Comparison of ENCODE assay signal across 16 cellular contexts in genomic region chr1:205232945-205233397, GRCh38. TPM values are rescaled to one million over a fixed set of nuclear protein-coding genes. Genes with fewer than 3 reads are reported as not detected.
A peak's percentile ranks its signal among the peaks of the same experiment; 100 is the strongest.
DNase-seq lines count a peak whose midpoint lies in the region; ATAC-seq and TF ChIP-seq lines count a peak whose summit lies in the region.
"Had no signal": no experiment of that assay in that cellular context is flagged by ENCODE, and none has a peak within 500 bp of the region (broad histone marks: within the 10 kb centered on the region; RNA-seq: fewer than 3 reads in every experiment).

No MANE protein-coding gene starts in this region.

- intact Hi-C loops in activated T-helper 2 cell treated with anti-CD3 and anti-CD28 coated beads, Interferon-gamma antibody, Interleukin-2, Interleukin-4, amounts not matched to agents 10 μg/mL and 5 μg/mL and 100 μg/mL, durations not matched to agents 14 hours and 24 hours and 36 hours (cut with micrococcal nuclease): no loop called here

- H3K9me3 Mint-ChIP-seq in activated T-helper 2 cell treated with anti-CD3 and anti-CD28 coated beads, Interferon-gamma antibody, Interleukin-2, Interleukin-4, amounts not matched to agents 10 μg/mL and 5 μg/mL and 100 μg/mL, durations not matched to agents 14 hours and 24 hours and 36 hours: no peaks in the 10 kb centered on the region
- H3K9me3 Mint-ChIP-seq in osteocyte (ENCODE audit: unreplicated experiment): no peaks in the 10 kb centered on the region

- H3K4me3 ChIP-seq in H7 (ENCODE audit: insufficient read depth, low read depth, low read length): no peak overlapping the region
- H3K4me3 ChIP-seq: HAP-1 had no signal

- peaks cover 57% of the 10 kb centered on the region for H3K4me1 Mint-ChIP-seq in activated T-helper 2 cell treated with anti-CD3 and anti-CD28 coated beads, Interferon-gamma antibody, Interleukin-2, Interleukin-4, amounts not matched to agents 10 μg/mL and 5 μg/mL and 100 μg/mL, durations not matched to agents 14 hours and 24 hours and 36 hours (ENCODE audit: low read depth)
- peaks cover 18% of the 10 kb centered on the region for H3K4me1 Mint-ChIP-seq in osteocyte (ENCODE audit: unreplicated experiment)

- H3K27ac Mint-ChIP-seq in activated T-helper 2 cell treated with anti-CD3 and anti-CD28 coated beads, Interferon-gamma antibody, Interleukin-2, Interleukin-4, amounts not matched to agents 10 μg/mL and 5 μg/mL and 100 μg/mL, durations not matched to agents 14 hours and 24 hours and 36 hours: peak overlapping the region; percentile 68
- H3K27ac Mint-ChIP-seq in osteocyte (ENCODE audit: unreplicated experiment): no peak overlapping the region
- H3K27ac Mint-ChIP-seq: CD14-positive monocyte had no signal

- H3K36me3 ChIP-seq in H7 (replicated peaks; ENCODE audit: control insufficient read depth, insufficient read depth, low read length): no peaks in the 10 kb centered on the region; the same call in 1 of the 2 replicates
- H3K36me3 ChIP-seq: HAP-1 had no signal

- no peak overlapping the region for H3K4me3 Mint-ChIP-seq in activated T-helper 2 cell treated with anti-CD3 and anti-CD28 coated beads, Interferon-gamma antibody, Interleukin-2, Interleukin-4, amounts not matched to agents 10 μg/mL and 5 μg/mL and 100 μg/mL, durations not matched to agents 14 hours and 24 hours and 36 hours (ENCODE audit: low read depth)
- no peak overlapping the region for H3K4me3 Mint-ChIP-seq in osteocyte (ENCODE audit: unreplicated experiment)
- H3K4me3 Mint-ChIP-seq: CD14-positive monocyte had no signal

- DNase-seq in activated CD8-positive, alpha-beta memory T cell treated with anti-CD3 and anti-CD28 coated beads for 24 hours: peak; percentile 49
- no peak for DNase-seq in activated CD8-positive, alpha-beta memory T cell treated with anti-CD3 and anti-CD28 coated beads, Interleukin-2, amount 50 U/mL, for 4 hours
- DNase-seq in H7: peak; percentile 23
- DNase-seq in activated T-helper 2 cell treated with anti-CD3 and anti-CD28 coated beads, Interferon-gamma antibody, Interleukin-2, Interleukin-4, amounts not matched to agents 10 μg/mL and 5 μg/mL and 100 μg/mL, durations not matched to agents 14 hours and 24 hours and 36 hours (ENCODE audit: low spot score): no peak
- DNase-seq in osteocyte (ENCODE audit: extremely low spot score, unreplicated experiment): peak; percentile 30
- no peak for DNase-seq in NCI-H1048 (lab: John Stamatoyannopoulos, UW)
- DNase-seq in occipital lobe (lab: John Stamatoyannopoulos, UW): no peak
- DNase-seq: Caco-2, IMR-90, NCI-H1436 treated with DMSO at 0.1 percent for 48 hours, NCI-H226, NCI-H69, PC-3 had no signal

- TF ChIP-seq CTCF in osteocyte (IDR thresholded peaks at IDR 0.05): no peak

- no peaks in the 10 kb centered on the region for H3K36me3 Mint-ChIP-seq in activated T-helper 2 cell treated with anti-CD3 and anti-CD28 coated beads, Interferon-gamma antibody, Interleukin-2, Interleukin-4, amounts not matched to agents 10 μg/mL and 5 μg/mL and 100 μg/mL, durations not matched to agents 14 hours and 24 hours and 36 hours (ENCODE audit: low read depth)
- H3K36me3 Mint-ChIP-seq in osteocyte (ENCODE audit: unreplicated experiment): no peaks in the 10 kb centered on the region

- H3K27me3 Mint-ChIP-seq in activated T-helper 2 cell treated with anti-CD3 and anti-CD28 coated beads, Interferon-gamma antibody, Interleukin-2, Interleukin-4, amounts not matched to agents 10 μg/mL and 5 μg/mL and 100 μg/mL, durations not matched to agents 14 hours and 24 hours and 36 hours (ENCODE audit: low read depth): no peaks in the 10 kb centered on the region
- no peaks in the 10 kb centered on the region for H3K27me3 Mint-ChIP-seq in osteocyte (ENCODE audit: unreplicated experiment)

- ATAC-seq in GM18909 (IDR thresholded peaks at IDR 0.05; ENCODE audit: poor library complexity, unreplicated experiment): no peak
- ATAC-seq: PC-3 had no signal

- peaks cover 8% of the 10 kb centered on the region for H3K27me3 ChIP-seq in H7 (ENCODE audit: control insufficient read depth, insufficient read depth, low read length)

RNA-seq across cellular contexts. Expression of gene TMCC2, which starts 5.2 kb away (rescaled TPM):
- total RNA-seq in H7 (2014; rRNA removed; shearing (Covaris generic)): 13.6 and 19.3 TPM in 2 replicates
- 13.4 and 14.0 TPM in 2 replicates for total RNA-seq in activated T-helper 2 cell treated with anti-CD3 and anti-CD28 coated beads, Interferon-gamma antibody, Interleukin-2, Interleukin-4, amounts not matched to agents 10 μg/mL and 5 μg/mL and 100 μg/mL, durations not matched to agents 14 hours and 24 hours and 36 hours
- 3.4 and 4.7 TPM in 2 replicates for total RNA-seq in osteocyte
- 45.9 TPM for total RNA-seq in occipital lobe

RNA-seq across cellular contexts. Expression of gene DSTYK, which starts 21.5 kb away (rescaled TPM):
- 10.9 and 13.9 TPM in 2 replicates for total RNA-seq in H7 (2014; rRNA removed; shearing (Covaris generic))
- 27.3 and 28.6 TPM in 2 replicates for total RNA-seq in activated T-helper 2 cell treated with anti-CD3 and anti-CD28 coated beads, Interferon-gamma antibody, Interleukin-2, Interleukin-4, amounts not matched to agents 10 μg/mL and 5 μg/mL and 100 μg/mL, durations not matched to agents 14 hours and 24 hours and 36 hours
- total RNA-seq in osteocyte (15.3 and 15.6 TPM in 2 replicates), occipital lobe (28.1 TPM)

Comparison
In these comparisons a context has a peak if more than half of its experiments do, and no peak if none do; other contexts are left out.
1. DNase-seq: peak in activated CD8-positive, alpha-beta memory T cell treated with anti-CD3 and anti-CD28 coated beads for 24 hours (single experiment), H7 (single experiment) and osteocyte (single experiment); none in activated CD8-positive, alpha-beta memory T cell treated with anti-CD3 and anti-CD28 coated beads, Interleukin-2, amount 50 U/mL, for 4 hours (single experiment), activated T-helper 2 cell treated with anti-CD3 and anti-CD28 coated beads, Interferon-gamma antibody, Interleukin-2, Interleukin-4, amounts not matched to agents 10 μg/mL and 5 μg/mL and 100 μg/mL, durations not matched to agents 14 hours and 24 hours and 36 hours (single experiment), NCI-H1048 (single experiment) and occipital lobe (single experiment).